Comparison of ENCODE assay signal across 22 cellular contexts in genomic region chr10:124990671-124991625, GRCh38. TPM values are rescaled to one million over a fixed set of nuclear protein-coding genes. Genes with fewer than 3 reads are reported as not detected.
A peak's percentile ranks its signal among the peaks of the same experiment; 100 is the strongest.
DNase-seq lines count a peak whose midpoint lies in the region; ATAC-seq and TF ChIP-seq lines count a peak whose summit lies in the region.
"Had no signal": no experiment of that assay in that cellular context is flagged by ENCODE, and none has a peak within 500 bp of the region (broad histone marks: within the 10 kb centered on the region; RNA-seq: fewer than 3 reads in every experiment).

No MANE protein-coding gene starts in this region.

- no peak overlapping the region for H3K27ac ChIP-seq in H9 (ENCODE audit: insufficient read length, low read depth, low read length)
- peak overlapping the region; percentile 35 for H3K27ac ChIP-seq in epithelial cell of prostate
- peak overlapping the region in 1 of 5 donors; percentile 12 for H3K27ac ChIP-seq in stomach
- H3K27ac ChIP-seq in lower lobe of right lung = no peak overlapping the region

- no peak overlapping the region for H2BK15ac ChIP-seq in H9 (ENCODE audit: low read depth, low read length)

- ATAC-seq in lower lobe of right lung = no peak

- H3K27ac Mint-ChIP-seq in H9 = peak overlapping the region in 2 of 3 experiments; percentile 20 to 52; a peak in 3 of 7 replicates
- no peak overlapping the region for H3K27ac Mint-ChIP-seq in activated CD4-positive, alpha-beta memory T cell treated with anti-CD3 and anti-CD28 coated beads for 36 hours
- peak overlapping the region; percentile 78 for H3K27ac Mint-ChIP-seq in progenitor cell of endocrine pancreas
- H3K27ac Mint-ChIP-seq: activated naive CD4-positive, alpha-beta T cell treated with anti-CD3 and anti-CD28 coated beads for 36 hours; CD4-positive, alpha-beta memory T cell had no signal

- H3K27me3 ChIP-seq in H9 (ENCODE audit: insufficient read depth, low read length) = no peaks in the 10 kb centered on the region
- no peaks in the 10 kb centered on the region for H3K27me3 ChIP-seq in stomach
- no peaks in the 10 kb centered on the region for H3K27me3 ChIP-seq in lower lobe of right lung (ENCODE audit: low read depth)
- H3K27me3 ChIP-seq: testis had no signal

- TF ChIP-seq POLR2A in stomach (IDR thresholded peaks at IDR 0.05) = no peak

- no peak overlapping the region for H3T11ph ChIP-seq in H9 (ENCODE audit: low read length)

- H3K4ac ChIP-seq in H9 (ENCODE audit: low read depth, low read length) = no peak overlapping the region

- H3K14ac ChIP-seq in H9 (ENCODE audit: insufficient read depth, low read length) = no peak overlapping the region

- no peak overlapping the region for H3K4me2 ChIP-seq in H9 (ENCODE audit: insufficient read depth, insufficient read length, low read length)

- no peak overlapping the region for H2BK20ac ChIP-seq in H9 (ENCODE audit: low read depth, low read length, poor library complexity, severe bottlenecking)

- no peak overlapping the region for H3K9ac ChIP-seq in H9 (ENCODE audit: extremely low read depth, insufficient read length, low read length)

- no peak for TF ChIP-seq EP300 in stomach (IDR thresholded peaks at IDR 0.05)

- WGBS in H9 (ENCODE audit: extremely low coverage, insufficient read length, low lambda C conversion rate) = no CpG with 5 or more reads among the region's 14 CpGs
- 82 to 87% (median 84%) methylated on average over 7 to 14 of the region's 14 CpGs for WGBS in stomach, 5 donors

- no peaks in the 10 kb centered on the region for H3K79me2 ChIP-seq in H9 (ENCODE audit: insufficient read depth, low read length)

- H3K36me3 ChIP-seq in stomach (peaks cover 54 to 100% (median 96%) of the 10 kb centered on the region in 4 donors), lower lobe of right lung (peaks cover 98% of the 10 kb centered on the region)

- TF ChIP-seq CTCF in H9 (conservative IDR thresholded peaks at IDR 0.05) = no peak
- TF ChIP-seq CTCF in progenitor cell of endocrine pancreas (IDR thresholded peaks at IDR 0.05; ENCODE audit: unreplicated experiment) = no peak
- TF ChIP-seq CTCF in stomach (IDR thresholded peaks at IDR 0.05) = no peak
- no peak for TF ChIP-seq CTCF in lower lobe of right lung (IDR thresholded peaks at IDR 0.05)

- H3K23ac ChIP-seq in H9 (ENCODE audit: insufficient read length, low read depth, low read length) = no peak overlapping the region

- no peak overlapping the region for H2BK120ac ChIP-seq in H9 (ENCODE audit: low read depth, low read length, poor library complexity, severe bottlenecking)

- no peaks in the 10 kb centered on the region for H3K4me1 ChIP-seq in H9 (ENCODE audit: insufficient read depth, low read length)
- peaks cover 0 to 13% (median 8%) of the 10 kb centered on the region in 4 donors for H3K4me1 ChIP-seq in stomach
- H3K4me1 ChIP-seq in lower lobe of right lung = no peaks in the 10 kb centered on the region

- intact Hi-C loops in activated CD4-positive, alpha-beta memory T cell treated with anti-CD3 and anti-CD28 coated beads for 36 hours (cut with micrococcal nuclease) = no loop called here
- intact Hi-C loops in stomach (cut with DNase I; ENCODE audit: low total_unique reads) (no loop called here), lower lobe of right lung (cut with DNase I) (no loop called here)

- POLR2A ChIA-PET in activated CD4-positive, alpha-beta memory T cell treated with anti-CD3 and anti-CD28 coated beads for 36 hours (lab: Charles Lee) = no interaction called here

- no peak overlapping the region for H4K5ac ChIP-seq in H9 (ENCODE audit: insufficient read length, low read depth, low read length)

- CTCF ChIA-PET in activated CD4-positive, alpha-beta memory T cell treated with anti-CD3 and anti-CD28 coated beads for 36 hours (lab: Charles Lee) = interaction anchor here (0.6 to 0.8 kb wide), 3 partner anchors 10 to 942 kb away, joined by 3 read pairs; no protein-coding TSS in a partner anchor

- in situ Hi-C loops in KBM-7 (cut with MboI; ENCODE audit: low pct_unique_long_range_greater_than_20kb, low sequenced_read_pairs) = no loop called here

- DNase-seq in H9 (no peak), epithelial cell of prostate (ENCODE audit: low read depth, low spot score) (no peak), progenitor cell of endocrine pancreas (ENCODE audit: low spot score, unreplicated experiment) (peak; percentile 7), CD1c-positive myeloid dendritic cell (ENCODE audit: extremely low spot score) (no peak), KBM-7 (no peak), stomach (no peak), lower lobe of right lung (no peak)
- peak; percentile 3 for DNase-seq in activated CD4-positive, alpha-beta memory T cell treated with anti-CD3 and anti-CD28 coated beads for 36 hours
- DNase-seq: activated CD4-positive, alpha-beta T cell treated with anti-CD3 and anti-CD28 coated beads for 4 hours; activated naive CD4-positive, alpha-beta T cell treated with anti-CD3 and anti-CD28 coated beads for 36 hours; anterior cingulate cortex; CD4-positive, alpha-beta memory T cell; effector memory CD4-positive, alpha-beta T cell; GDM1; MM.1S; NCI-H1694; NCI-H2227 treated with DMSO at 0.1 percent for 48 hours; NCI-H774; OCI-M1; SIG-M5; stimulated activated CD4-positive, alpha-beta T cell treated with anti-CD3 and anti-CD28 coated beads, Interleukin-15, amount 100 ng/mL, for 24 hours; testis had no signal

- H3K27me3 Mint-ChIP-seq in H9 (ENCODE audit: low read depth) (peaks cover 2% of the 10 kb centered on the region; the same call in 1 of the 2 replicates), progenitor cell of endocrine pancreas (no peaks in the 10 kb centered on the region)
- no peaks in the 10 kb centered on the region for H3K27me3 Mint-ChIP-seq in activated CD4-positive, alpha-beta memory T cell treated with anti-CD3 and anti-CD28 coated beads for 36 hours
- H3K27me3 Mint-ChIP-seq: CD4-positive, alpha-beta memory T cell had no signal

- H3K18ac ChIP-seq in H9 (ENCODE audit: insufficient read length, low read depth, low read length) = no peak overlapping the region

- no peak overlapping the region for H3K56ac ChIP-seq in H9 (ENCODE audit: insufficient read length, low read depth, low read length)

- H3K79me1 ChIP-seq in H9 (ENCODE audit: insufficient read depth, low read depth, low read length, poor library complexity, severe bottlenecking) = no peaks in the 10 kb centered on the region

- H2AK5ac ChIP-seq in H9 (ENCODE audit: insufficient read length, low read length) = no peak overlapping the region

- H3K9me3 Mint-ChIP-seq in H9 (no peaks in the 10 kb centered on the region), progenitor cell of endocrine pancreas (ENCODE audit: low read depth) (no peaks in the 10 kb centered on the region)
- H3K9me3 Mint-ChIP-seq in activated CD4-positive, alpha-beta memory T cell treated with anti-CD3 and anti-CD28 coated beads for 36 hours = no peaks in the 10 kb centered on the region
- H3K9me3 Mint-ChIP-seq: activated naive CD4-positive, alpha-beta T cell treated with anti-CD3 and anti-CD28 coated beads for 36 hours; CD4-positive, alpha-beta memory T cell had no signal

- H3K23me2 ChIP-seq in H9 (ENCODE audit: insufficient read length, low read depth, low read length, poor library complexity, severe bottlenecking) = no peaks in the 10 kb centered on the region

- H3K36me3 Mint-ChIP-seq in H9 (ENCODE audit: insufficient read depth in 1 of 3, low read depth in 3 of 3) = peaks cover 54 to 90% (median 88%) of the 10 kb centered on the region in 3 experiments
- peaks cover 5% of the 10 kb centered on the region for H3K36me3 Mint-ChIP-seq in activated CD4-positive, alpha-beta memory T cell treated with anti-CD3 and anti-CD28 coated beads for 36 hours
- H3K36me3 Mint-ChIP-seq in progenitor cell of endocrine pancreas (ENCODE audit: insufficient read depth) = peaks cover 32% of the 10 kb centered on the region

- H2BK12ac ChIP-seq in H9 (ENCODE audit: insufficient read length, low read depth, low read length) = no peak overlapping the region

- H4K20me1 ChIP-seq in H9 (ENCODE audit: control insufficient read depth, insufficient read depth, insufficient read length) = no peaks in the 10 kb centered on the region

- no peak overlapping the region; a peak in 1 of 5 replicates for H3K4me3 Mint-ChIP-seq in H9
- no peak overlapping the region for H3K4me3 Mint-ChIP-seq in activated CD4-positive, alpha-beta memory T cell treated with anti-CD3 and anti-CD28 coated beads for 36 hours
- no peak overlapping the region for H3K4me3 Mint-ChIP-seq in progenitor cell of endocrine pancreas (ENCODE audit: low read depth)
- H3K4me3 Mint-ChIP-seq: activated naive CD4-positive, alpha-beta T cell treated with anti-CD3 and anti-CD28 coated beads for 36 hours; CD4-positive, alpha-beta memory T cell had no signal

- H3K4me1 Mint-ChIP-seq in H9 (no peaks in the 10 kb centered on the region), progenitor cell of endocrine pancreas (ENCODE audit: low read depth) (no peaks in the 10 kb centered on the region)
- peaks cover 2% of the 10 kb centered on the region for H3K4me1 Mint-ChIP-seq in activated CD4-positive, alpha-beta memory T cell treated with anti-CD3 and anti-CD28 coated beads for 36 hours (ENCODE audit: low read depth)

- H3K9me3 ChIP-seq in H9 (ENCODE audit: control insufficient read depth, low read depth, low read length) = no peaks in the 10 kb centered on the region
- H3K9me3 ChIP-seq in stomach = no peaks in the 10 kb centered on the region
- H3K9me3 ChIP-seq in lower lobe of right lung = no peaks in the 10 kb centered on the region
- H3K9me3 ChIP-seq: testis had no signal

- no peak overlapping the region for H2BK5ac ChIP-seq in H9 (ENCODE audit: insufficient read length, low read length)

- H3K4me3 ChIP-seq in stomach = no peak overlapping the region
- H3K4me3 ChIP-seq in lower lobe of right lung = no peak overlapping the region
- H3K4me3 ChIP-seq: testis had no signal

- no peak overlapping the region for H4K8ac ChIP-seq in H9 (replicated peaks; ENCODE audit: insufficient read length, low read depth, low read length)

- no peak overlapping the region for H4K91ac ChIP-seq in H9 (ENCODE audit: insufficient read length, low read depth, low read length)

- no peak overlapping the region for H2AFZ ChIP-seq in H9 (ENCODE audit: low read length)

RNA-seq across cellular contexts. Expression of gene ZRANB1, which starts 49.0 kb away (rescaled TPM):
- 16.1 and 17.4 TPM in 2 replicates for total RNA-seq in H9 (2021)
- total RNA-seq in activated CD4-positive, alpha-beta memory T cell treated with anti-CD3 and anti-CD28 coated beads for 36 hours = 10 to 100 TPM; 10.5 to 10.8 TPM
- 27.5 and 31.1 TPM in 2 replicates for total RNA-seq in progenitor cell of endocrine pancreas
- 10 to 100 TPM in 4 of 5 donors, 1 to 10 TPM in 1; 9.3 to 63.7 (median 11.6) TPM for total RNA-seq in stomach
- polyA plus RNA-seq in stomach = 10 to 100 TPM in 1 of 3 donors, 1 to 10 TPM in 2; 7.0 to 15.0 (median 9.1) TPM
- total RNA-seq in lower lobe of right lung = 18.7 TPM

Comparison
In these comparisons a context has a peak if more than half of its experiments do, and no peak if none do; other contexts are left out.
1. DNase-seq: peak in activated CD4-positive, alpha-beta memory T cell treated with anti-CD3 and anti-CD28 coated beads for 36 hours (single experiment) and progenitor cell of endocrine pancreas (single experiment); none in H9 (single experiment), epithelial cell of prostate (single experiment), CD1c-positive myeloid dendritic cell (single experiment), KBM-7 (single experiment), stomach (single experiment) and lower lobe of right lung (single experiment).